Comparison of ENCODE assay signal across 8 cellular contexts in genomic region chr2:45578056-45578843, GRCh38. TPM values are rescaled to one million over a fixed set of nuclear protein-coding genes. Genes with fewer than 3 reads are reported as not detected.
A peak's percentile ranks its signal among the peaks of the same experiment; 100 is the strongest.
DNase-seq lines count a peak whose midpoint lies in the region; ATAC-seq, FAIRE-seq and TF ChIP-seq lines count a peak whose summit lies in the region.

No MANE protein-coding gene starts in this region.

- no peaks in the 10 kb centered on the region for H3K9me3 ChIP-seq in small intestine (ENCODE audit: control insufficient read depth, low read depth)

- H3K4me3 Mint-ChIP-seq in endothelial cell (ENCODE audit: unreplicated experiment) = no peak overlapping the region

- no peak overlapping the region for H3K27ac Mint-ChIP-seq in endothelial cell (ENCODE audit: unreplicated experiment)

- FAIRE-seq in small intestine (lab: Jason Lieb, UNC) = no peak

- no peaks in the 10 kb centered on the region for H3K9me3 Mint-ChIP-seq in endothelial cell (ENCODE audit: unreplicated experiment)

- peak; percentile 59 for DNase-seq in A172 (ENCODE audit: low spot score)
- peak; percentile 9 for DNase-seq in GM06990 (ENCODE audit: extremely low read depth, insufficient read length)
- DNase-seq in RPMI7951 (ENCODE audit: low read depth) = peak; percentile 16
- DNase-seq in endothelial cell (ENCODE audit: low spot score) = peak; percentile 34
- DNase-seq in small intestine = peak; percentile 13
- DNase-seq in COR-L47 (lab: John Stamatoyannopoulos, UW) = no peak
- DNase-seq in posterior vena cava (ENCODE audit: low spot score) = no peak

- H3K4me3 ChIP-seq in GM06990 (replicated peaks; ENCODE audit: low read depth, low read length) = no peak overlapping the region
- no peak overlapping the region for H3K4me3 ChIP-seq in small intestine (ENCODE audit: low read depth in 1 of 2, low read length in 2 of 2)

- 85 to 93% (median 90%) methylated on average over 5 of the region's 5 CpGs for WGBS in small intestine, 3 donors

- H3K27ac ChIP-seq in small intestine (ENCODE audit: low read depth in 1 of 2, low read length in 1 of 2) = no peak overlapping the region

- ATAC-seq in HG02973 (IDR thresholded peaks at IDR 0.05; ENCODE audit: unreplicated experiment) = no peak

- H3K4me1 Mint-ChIP-seq in endothelial cell (ENCODE audit: unreplicated experiment) = peaks cover 3% of the 10 kb centered on the region

- no peaks in the 10 kb centered on the region for H3K4me1 ChIP-seq in small intestine (ENCODE audit: control insufficient read depth in 2 of 2, insufficient read depth in 1 of 2, low read depth in 1 of 2, low read length in 1 of 2)

- intact Hi-C loops in posterior vena cava (cut with DNase I) = no loop called here

- H3K27me3 ChIP-seq in GM06990 (replicated peaks; ENCODE audit: control insufficient read depth, insufficient read depth, low read length) (no peaks in the 10 kb centered on the region), small intestine (ENCODE audit: control insufficient read depth in 2 of 2, insufficient read depth in 2 of 2, low read length in 2 of 2) (no peaks in the 10 kb centered on the region)

- no peaks in the 10 kb centered on the region for H3K27me3 Mint-ChIP-seq in endothelial cell (ENCODE audit: unreplicated experiment)

- H3K36me3 ChIP-seq in GM06990 (ENCODE audit: control insufficient read depth, insufficient read depth, low read length) = no peaks in the 10 kb centered on the region; the same call in none of the 2 replicates
- H3K36me3 ChIP-seq in small intestine (ENCODE audit: control insufficient read depth in 2 of 2, insufficient read depth in 2 of 2, low read length in 2 of 2) = peaks cover 0 to 3% of the 10 kb centered on the region in 2 donors

- H3K36me3 Mint-ChIP-seq in endothelial cell (ENCODE audit: low read depth, unreplicated experiment) = no peaks in the 10 kb centered on the region

- TF ChIP-seq CTCF in GM06990 (IDR thresholded peaks at IDR 0.05; ENCODE audit: insufficient read depth, low read length, poor library complexity, severe bottlenecking) (peak; percentile 36), endothelial cell (IDR thresholded peaks at IDR 0.05; ENCODE audit: unreplicated experiment) (peak; percentile 63)

RNA-seq across cellular contexts. Expression of gene SRBD1, which starts 32.8 kb away (rescaled TPM):
- 24.7 and 28.2 TPM in 2 replicates for total RNA-seq in A172 (2014; rRNA removed; shearing (Covaris generic))
- 13.4 and 19.7 TPM in 2 replicates for total RNA-seq in RPMI7951 (2014; rRNA removed; shearing (Covaris generic))
- 18.2 TPM for total RNA-seq in endothelial cell (ENCODE audit: unreplicated experiment)
- polyA plus RNA-seq in small intestine = 1 to 10 TPM; 4.7 to 7.3 (median 6.8) TPM
- 10 to 100 TPM; 13.7 to 19.0 TPM for total RNA-seq in posterior vena cava

Comparison
In these comparisons a context has a peak if more than half of its experiments do, and no peak if none do; other contexts are left out.
1. DNase-seq: peak in A172 (single experiment), GM06990 (single experiment), RPMI7951 (single experiment), endothelial cell (single experiment) and small intestine (single experiment); none in COR-L47 (single experiment) and posterior vena cava (single experiment).